In the genomic region with DNA sequence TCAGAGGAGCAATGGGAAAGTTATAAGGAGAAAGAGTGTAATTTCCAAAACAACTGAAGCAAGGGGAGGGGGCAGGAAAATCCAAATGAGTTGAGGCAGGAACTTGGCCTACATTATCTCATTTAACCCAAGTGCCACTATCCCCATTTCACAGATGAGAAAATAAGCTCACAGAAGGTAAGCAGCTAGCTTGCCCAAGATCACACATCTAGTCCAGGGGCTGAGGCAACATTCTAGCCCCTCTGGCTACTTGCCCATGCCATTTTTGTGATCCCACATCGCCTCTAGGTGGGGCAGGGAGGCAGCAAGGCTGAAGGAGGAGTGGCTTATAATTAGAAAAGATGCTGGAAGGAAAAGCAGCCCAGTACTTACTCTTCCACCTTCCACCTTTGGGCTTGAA, we compare ENCODE assay signal across 11 cellular contexts. TPM values are rescaled to one million over a fixed set of nuclear protein-coding genes. Genes with fewer than 3 reads are reported as not detected.
A peak's percentile ranks its signal among the peaks of the same experiment; 100 is the strongest.
DNase-seq lines count a peak whose midpoint lies in the region; ATAC-seq and TF ChIP-seq lines count a peak whose summit lies in the region.
"Had no signal": no experiment of that assay in that cellular context is flagged by ENCODE, and none has a peak within 500 bp of the region (broad histone marks: within the 10 kb centered on the region; RNA-seq: fewer than 3 reads in every experiment).

No MANE protein-coding gene starts in this region.

- peak; percentile 25 for DNase-seq in activated CD4-positive, alpha-beta T cell treated with anti-CD3 and anti-CD28 coated beads for 48 hours
- DNase-seq in activated CD4-positive, alpha-beta T cell treated with anti-CD3 and anti-CD28 coated beads for 4 hours: no peak
- peak; percentile 21 for DNase-seq in WERI-Rb-1
- DNase-seq in progenitor cell of endocrine pancreas (ENCODE audit: low spot score, unreplicated experiment): no peak
- DNase-seq in amygdala (lab: John Stamatoyannopoulos, UW): no peak
- no peak for DNase-seq in SW 1271 (lab: John Stamatoyannopoulos, UW)
- DNase-seq: pancreas, T1000 had no signal

- H3K9me3 Mint-ChIP-seq in IgD-negative memory B cell (no peaks in the 10 kb centered on the region), progenitor cell of endocrine pancreas (ENCODE audit: low read depth) (no peaks in the 10 kb centered on the region)

- no peaks in the 10 kb centered on the region for H3K9me3 ChIP-seq in WERI-Rb-1 (ENCODE audit: severe bottlenecking)
- H3K9me3 ChIP-seq: pancreas, suprapubic skin had no signal

- H3K27me3 Mint-ChIP-seq in IgD-negative memory B cell (no peaks in the 10 kb centered on the region), progenitor cell of endocrine pancreas (no peaks in the 10 kb centered on the region)

- H3K36me3 ChIP-seq in WERI-Rb-1: peaks cover 21% of the 10 kb centered on the region
- H3K36me3 ChIP-seq: pancreas, suprapubic skin had no signal

- H3K4me3 Mint-ChIP-seq in IgD-negative memory B cell (peak overlapping the region in 2 of 4 donors; percentile 10 to 63), progenitor cell of endocrine pancreas (ENCODE audit: low read depth) (no peak overlapping the region)

- H3K27me3 ChIP-seq in WERI-Rb-1 (ENCODE audit: insufficient read depth, low read depth, severe bottlenecking): no peaks in the 10 kb centered on the region
- H3K27me3 ChIP-seq: pancreas, suprapubic skin had no signal

- H3K4me3 ChIP-seq in WERI-Rb-1 (ENCODE audit: low read depth, low read length): no peak overlapping the region
- H3K4me3 ChIP-seq: pancreas, suprapubic skin had no signal

- H3K27ac Mint-ChIP-seq in IgD-negative memory B cell: peak overlapping the region in 2 of 3 donors; percentile 2 to 58
- no peak overlapping the region for H3K27ac Mint-ChIP-seq in progenitor cell of endocrine pancreas

- H3K36me3 Mint-ChIP-seq in IgD-negative memory B cell (peaks cover 1% of the 10 kb centered on the region), progenitor cell of endocrine pancreas (ENCODE audit: insufficient read depth) (peaks cover 3% of the 10 kb centered on the region)

- no peak overlapping the region for H3K27ac ChIP-seq in WERI-Rb-1
- H3K27ac ChIP-seq: pancreas, suprapubic skin had no signal

- TF ChIP-seq CTCF in WERI-Rb-1 (IDR thresholded peaks at IDR 0.05; ENCODE audit: low read depth, low read length): 0 out of 2 replicates have a peak, but pooled peaks have one; percentile 24
- peak; percentile 12 for TF ChIP-seq CTCF in progenitor cell of endocrine pancreas (IDR thresholded peaks at IDR 0.05; ENCODE audit: unreplicated experiment)

- ATAC-seq in HG03139 (IDR thresholded peaks at IDR 0.05; ENCODE audit: unreplicated experiment): no peak
- ATAC-seq: pancreas had no signal

- H3K4me1 Mint-ChIP-seq in IgD-negative memory B cell: peaks cover 27 to 35% (median 32%) of the 10 kb centered on the region in 3 donors
- H3K4me1 Mint-ChIP-seq in progenitor cell of endocrine pancreas (ENCODE audit: low read depth): peaks cover 15% of the 10 kb centered on the region

RNA-seq across cellular contexts. Expression of gene PSIP1, which starts 2.6 kb away (rescaled TPM):
- polyA plus RNA-seq in IgD-negative memory B cell: 112 TPM
- total RNA-seq in progenitor cell of endocrine pancreas: 82.3 and 85.7 TPM in 2 replicates

RNA-seq across cellular contexts. Expression of gene CCDC171, which starts 39.5 kb away (rescaled TPM):
- 0.18 TPM for polyA plus RNA-seq in IgD-negative memory B cell
- 5.1 and 7.7 TPM in 2 replicates for total RNA-seq in progenitor cell of endocrine pancreas

Comparison
In these comparisons a context has a peak if more than half of its experiments do, and no peak if none do; other contexts are left out.
1. DNase-seq: peak in activated CD4-positive, alpha-beta T cell treated with anti-CD3 and anti-CD28 coated beads for 48 hours (single experiment) and WERI-Rb-1 (single experiment); none in activated CD4-positive, alpha-beta T cell treated with anti-CD3 and anti-CD28 coated beads for 4 hours (0 of 2), progenitor cell of endocrine pancreas (single experiment), amygdala (0 of 56) and SW 1271 (0 of 2).